Comparison of ENCODE assay signal across 1 cellular context in genomic region chr1:145978860-145979745, GRCh38.
TF ChIP-seq lines count a peak whose summit lies in the region.

No MANE protein-coding gene starts in this region.

TF ChIP-seq in GM12878, 131 proteins besides CTCF, POLR2A, EP300 and RAD21 (continues in another document):
- TF ChIP-seq IKZF2 (IDR thresholded peaks at IDR 0.05) (peak; percentile 96), MXI1 (IDR thresholded peaks at IDR 0.05; ENCODE audit: low read depth, low read length) (peak; percentile 67; the same call in 1 of the 2 replicates), EED (IDR thresholded peaks at IDR 0.05; ENCODE audit: low read depth) (peak; percentile 93), FOS (IDR thresholded peaks at IDR 0.05; ENCODE audit: borderline replicate concordance, extremely low read depth, insufficient read length) (peak; percentile 44), IRF5 (IDR thresholded peaks at IDR 0.05; ENCODE audit: borderline replicate concordance) (no peak), POU2F2 (IDR thresholded peaks at IDR 0.05; ENCODE audit: borderline replicate concordance, low read depth, low read length) (0 out of 3 replicates have a peak, but pooled peaks have one; percentile 11), LARP7 (IDR thresholded peaks at IDR 0.05) (0 out of 2 replicates have a peak, but pooled peaks have one; percentile 28), SIX5 (IDR thresholded peaks at IDR 0.05; ENCODE audit: low read depth, low read length, severe bottlenecking) (peak; percentile 4), TBL1XR1 (IDR thresholded peaks at IDR 0.05; ENCODE audit: low read depth, low read length) (peak; percentile 46; the same call in 1 of the 2 replicates), HDAC2 (IDR thresholded peaks at IDR 0.05) (no peak), RUNX3 (IDR thresholded peaks at IDR 0.05; ENCODE audit: low read length) (peak; percentile 75), RFX5 (IDR thresholded peaks at IDR 0.05; ENCODE audit: low read depth, low read length) (peak; percentile 84), MLLT1 (IDR thresholded peaks at IDR 0.05) (0 out of 2 replicates have a peak, but pooled peaks have one; percentile 47), NFIC (IDR thresholded peaks at IDR 0.05; ENCODE audit: low read depth, low read length) (peak; percentile 72), ZNF24 (IDR thresholded peaks at IDR 0.05) (no peak), ATF2 (IDR thresholded peaks at IDR 0.05; ENCODE audit: low read length) (peak; percentile 99), ETV6 (conservative IDR thresholded peaks at IDR 0.05 in 1 of 2, IDR thresholded peaks at IDR 0.05 in 1 of 2; ENCODE audit: borderline replicate concordance in 1 of 2, low read depth in 1 of 2) (peak in 1 of 2 experiments; percentile 75; a peak in 2 of 4 replicates), PML (IDR thresholded peaks at IDR 0.05; ENCODE audit: low read length) (peak; percentile 35; the same call in 1 of the 2 replicates), FOXM1 (IDR thresholded peaks at IDR 0.05; ENCODE audit: low read depth, low read length) (0 out of 2 replicates have a peak, but pooled peaks have one; percentile 71), SREBF1 (IDR thresholded peaks at IDR 0.05; ENCODE audit: low read length) (no peak), ZSCAN29 (IDR thresholded peaks at IDR 0.05) (no peak), CEBPZ (IDR thresholded peaks at IDR 0.05; ENCODE audit: low read depth, low read length) (no peak), CHD2 (IDR thresholded peaks at IDR 0.05; ENCODE audit: borderline replicate concordance, low read depth, low read length) (peak; percentile 88), JUNB (IDR thresholded peaks at IDR 0.05) (peak; percentile 79), HDGF (IDR thresholded peaks at IDR 0.05) (peak; percentile 82), STAT1 (conservative IDR thresholded peaks at IDR 0.05) (no peak), CBFB (IDR thresholded peaks at IDR 0.05; ENCODE audit: low read depth) (peak; percentile 62), MTA2 (IDR thresholded peaks at IDR 0.05; ENCODE audit: low read depth) (0 out of 2 replicates have a peak, but pooled peaks have one; percentile 7)
- TF ChIP-seq, protein P1, sequence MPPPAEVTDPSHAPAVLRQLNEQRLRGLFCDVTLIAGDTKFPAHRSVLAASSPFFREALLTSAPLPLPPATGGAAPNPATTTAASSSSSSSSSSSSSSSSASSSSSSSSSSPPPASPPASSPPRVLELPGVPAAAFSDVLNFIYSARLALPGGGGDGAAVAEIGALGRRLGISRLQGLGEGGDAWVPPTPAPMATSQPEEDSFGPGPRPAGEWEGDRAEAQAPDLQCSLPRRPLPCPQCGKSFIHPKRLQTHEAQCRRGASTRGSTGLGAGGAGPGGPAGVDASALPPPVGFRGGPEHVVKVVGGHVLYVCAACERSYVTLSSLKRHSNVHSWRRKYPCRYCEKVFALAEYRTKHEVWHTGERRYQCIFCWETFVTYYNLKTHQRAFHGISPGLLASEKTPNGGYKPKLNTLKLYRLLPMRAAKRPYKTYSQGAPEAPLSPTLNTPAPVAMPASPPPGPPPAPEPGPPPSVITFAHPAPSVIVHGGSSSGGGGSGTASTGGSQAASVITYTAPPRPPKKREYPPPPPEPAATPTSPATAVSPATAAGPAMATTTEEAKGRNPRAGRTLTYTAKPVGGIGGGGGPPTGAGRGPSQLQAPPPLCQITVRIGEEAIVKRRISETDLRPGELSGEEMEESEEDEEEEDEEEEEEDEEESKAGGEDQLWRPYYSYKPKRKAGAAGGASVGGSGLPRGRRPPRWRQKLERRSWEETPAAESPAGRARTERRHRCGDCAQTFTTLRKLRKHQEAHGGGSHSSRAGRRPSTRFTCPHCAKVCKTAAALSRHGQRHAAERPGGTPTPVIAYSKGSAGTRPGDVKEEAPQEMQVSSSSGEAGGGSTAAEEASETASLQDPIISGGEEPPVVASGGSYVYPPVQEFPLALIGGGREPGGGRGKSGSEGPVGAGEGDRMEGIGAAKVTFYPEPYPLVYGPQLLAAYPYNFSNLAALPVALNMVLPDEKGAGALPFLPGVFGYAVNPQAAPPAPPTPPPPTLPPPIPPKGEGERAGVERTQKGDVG (CRISPR knock-in tag; IDR thresholded peaks at IDR 0.05): no peak; the same call in 1 of the 2 replicates
- TF ChIP-seq, protein P2, sequence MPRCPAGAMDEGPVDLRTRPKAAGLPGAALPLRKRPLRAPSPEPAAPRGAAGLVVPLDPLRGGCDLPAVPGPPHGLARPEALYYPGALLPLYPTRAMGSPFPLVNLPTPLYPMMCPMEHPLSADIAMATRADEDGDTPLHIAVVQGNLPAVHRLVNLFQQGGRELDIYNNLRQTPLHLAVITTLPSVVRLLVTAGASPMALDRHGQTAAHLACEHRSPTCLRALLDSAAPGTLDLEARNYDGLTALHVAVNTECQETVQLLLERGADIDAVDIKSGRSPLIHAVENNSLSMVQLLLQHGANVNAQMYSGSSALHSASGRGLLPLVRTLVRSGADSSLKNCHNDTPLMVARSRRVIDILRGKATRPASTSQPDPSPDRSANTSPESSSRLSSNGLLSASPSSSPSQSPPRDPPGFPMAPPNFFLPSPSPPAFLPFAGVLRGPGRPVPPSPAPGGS (IDR thresholded peaks at IDR 0.05; ENCODE audit: borderline replicate concordance, insufficient read depth, low read depth, low read length, poor library complexity, severe bottlenecking): peak; percentile 14
- TF ChIP-seq, protein P3, sequence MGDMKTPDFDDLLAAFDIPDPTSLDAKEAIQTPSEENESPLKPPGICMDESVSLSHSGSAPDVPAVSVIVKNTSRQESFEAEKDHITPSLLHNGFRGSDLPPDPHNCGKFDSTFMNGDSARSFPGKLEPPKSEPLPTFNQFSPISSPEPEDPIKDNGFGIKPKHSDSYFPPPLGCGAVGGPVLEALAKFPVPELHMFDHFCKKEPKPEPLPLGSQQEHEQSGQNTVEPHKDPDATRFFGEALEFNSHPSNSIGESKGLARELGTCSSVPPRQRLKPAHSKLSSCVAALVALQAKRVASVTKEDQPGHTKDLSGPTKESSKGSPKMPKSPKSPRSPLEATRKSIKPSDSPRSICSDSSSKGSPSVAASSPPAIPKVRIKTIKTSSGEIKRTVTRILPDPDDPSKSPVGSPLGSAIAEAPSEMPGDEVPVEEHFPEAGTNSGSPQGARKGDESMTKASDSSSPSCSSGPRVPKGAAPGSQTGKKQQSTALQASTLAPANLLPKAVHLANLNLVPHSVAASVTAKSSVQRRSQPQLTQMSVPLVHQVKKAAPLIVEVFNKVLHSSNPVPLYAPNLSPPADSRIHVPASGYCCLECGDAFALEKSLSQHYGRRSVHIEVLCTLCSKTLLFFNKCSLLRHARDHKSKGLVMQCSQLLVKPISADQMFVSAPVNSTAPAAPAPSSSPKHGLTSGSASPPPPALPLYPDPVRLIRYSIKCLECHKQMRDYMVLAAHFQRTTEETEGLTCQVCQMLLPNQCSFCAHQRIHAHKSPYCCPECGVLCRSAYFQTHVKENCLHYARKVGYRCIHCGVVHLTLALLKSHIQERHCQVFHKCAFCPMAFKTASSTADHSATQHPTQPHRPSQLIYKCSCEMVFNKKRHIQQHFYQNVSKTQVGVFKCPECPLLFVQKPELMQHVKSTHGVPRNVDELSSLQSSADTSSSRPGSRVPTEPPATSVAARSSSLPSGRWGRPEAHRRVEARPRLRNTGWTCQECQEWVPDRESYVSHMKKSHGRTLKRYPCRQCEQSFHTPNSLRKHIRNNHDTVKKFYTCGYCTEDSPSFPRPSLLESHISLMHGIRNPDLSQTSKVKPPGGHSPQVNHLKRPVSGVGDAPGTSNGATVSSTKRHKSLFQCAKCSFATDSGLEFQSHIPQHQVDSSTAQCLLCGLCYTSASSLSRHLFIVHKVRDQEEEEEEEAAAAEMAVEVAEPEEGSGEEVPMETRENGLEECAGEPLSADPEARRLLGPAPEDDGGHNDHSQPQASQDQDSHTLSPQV (IDR thresholded peaks at IDR 0.05): peak; percentile 98
- TF ChIP-seq, protein P4, sequence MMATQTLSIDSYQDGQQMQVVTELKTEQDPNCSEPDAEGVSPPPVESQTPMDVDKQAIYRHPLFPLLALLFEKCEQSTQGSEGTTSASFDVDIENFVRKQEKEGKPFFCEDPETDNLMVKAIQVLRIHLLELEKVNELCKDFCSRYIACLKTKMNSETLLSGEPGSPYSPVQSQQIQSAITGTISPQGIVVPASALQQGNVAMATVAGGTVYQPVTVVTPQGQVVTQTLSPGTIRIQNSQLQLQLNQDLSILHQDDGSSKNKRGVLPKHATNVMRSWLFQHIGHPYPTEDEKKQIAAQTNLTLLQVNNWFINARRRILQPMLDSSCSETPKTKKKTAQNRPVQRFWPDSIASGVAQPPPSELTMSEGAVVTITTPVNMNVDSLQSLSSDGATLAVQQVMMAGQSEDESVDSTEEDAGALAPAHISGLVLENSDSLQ (IDR thresholded peaks at IDR 0.05): peak; percentile 82; the same call in 1 of the 2 replicates
- TF ChIP-seq, protein P5, sequence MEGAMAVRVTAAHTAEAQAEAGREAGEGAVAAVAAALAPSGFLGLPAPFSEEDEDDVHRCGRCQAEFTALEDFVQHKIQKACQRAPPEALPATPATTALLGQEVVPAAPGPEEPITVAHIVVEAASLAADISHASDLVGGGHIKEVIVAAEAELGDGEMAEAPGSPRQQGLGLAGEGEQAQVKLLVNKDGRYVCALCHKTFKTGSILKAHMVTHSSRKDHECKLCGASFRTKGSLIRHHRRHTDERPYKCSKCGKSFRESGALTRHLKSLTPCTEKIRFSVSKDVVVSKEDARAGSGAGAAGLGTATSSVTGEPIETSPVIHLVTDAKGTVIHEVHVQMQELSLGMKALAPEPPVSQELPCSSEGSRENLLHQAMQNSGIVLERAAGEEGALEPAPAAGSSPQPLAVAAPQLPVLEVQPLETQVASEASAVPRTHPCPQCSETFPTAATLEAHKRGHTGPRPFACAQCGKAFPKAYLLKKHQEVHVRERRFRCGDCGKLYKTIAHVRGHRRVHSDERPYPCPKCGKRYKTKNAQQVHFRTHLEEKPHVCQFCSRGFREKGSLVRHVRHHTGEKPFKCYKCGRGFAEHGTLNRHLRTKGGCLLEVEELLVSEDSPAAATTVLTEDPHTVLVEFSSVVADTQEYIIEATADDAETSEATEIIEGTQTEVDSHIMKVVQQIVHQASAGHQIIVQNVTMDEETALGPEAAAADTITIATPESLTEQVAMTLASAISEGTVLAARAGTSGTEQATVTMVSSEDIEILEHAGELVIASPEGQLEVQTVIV (IDR thresholded peaks at IDR 0.05; ENCODE audit: borderline replicate concordance, partially characterized antibody): peak; percentile 63
- TF ChIP-seq, protein P6, sequence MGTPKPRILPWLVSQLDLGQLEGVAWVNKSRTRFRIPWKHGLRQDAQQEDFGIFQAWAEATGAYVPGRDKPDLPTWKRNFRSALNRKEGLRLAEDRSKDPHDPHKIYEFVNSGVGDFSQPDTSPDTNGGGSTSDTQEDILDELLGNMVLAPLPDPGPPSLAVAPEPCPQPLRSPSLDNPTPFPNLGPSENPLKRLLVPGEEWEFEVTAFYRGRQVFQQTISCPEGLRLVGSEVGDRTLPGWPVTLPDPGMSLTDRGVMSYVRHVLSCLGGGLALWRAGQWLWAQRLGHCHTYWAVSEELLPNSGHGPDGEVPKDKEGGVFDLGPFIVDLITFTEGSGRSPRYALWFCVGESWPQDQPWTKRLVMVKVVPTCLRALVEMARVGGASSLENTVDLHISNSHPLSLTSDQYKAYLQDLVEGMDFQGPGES (IDR thresholded peaks at IDR 0.05): no peak; the same call in 1 of the 2 replicates
